ENCODE assay signal across 17 cellular contexts in the genomic region with DNA sequence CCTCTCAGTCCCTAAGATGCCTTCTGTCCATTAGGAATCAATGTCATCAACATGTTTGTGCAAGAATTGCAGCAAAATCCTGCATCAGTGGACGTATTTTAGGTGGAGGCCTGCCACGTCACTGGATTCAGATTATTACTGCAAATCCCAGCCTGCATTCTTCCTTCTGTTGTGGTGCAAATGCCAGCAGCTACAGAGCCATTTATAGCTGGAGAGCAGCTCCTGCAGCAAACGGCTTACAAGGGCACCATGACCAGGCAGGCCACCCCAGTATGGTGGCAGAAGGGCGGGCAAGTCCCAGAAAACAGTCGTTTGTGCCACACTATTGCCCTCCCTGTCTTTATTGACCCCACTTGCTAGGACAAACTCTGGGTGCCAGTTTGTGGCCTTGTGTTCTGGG.
DNase-seq lines count a peak whose midpoint lies in the region; ATAC-seq, FAIRE-seq and TF ChIP-seq lines count a peak whose summit lies in the region.
"Had no signal": no experiment of that assay in that cellular context is flagged by ENCODE, and none has a peak within 500 bp of the region (broad histone marks: within the 10 kb centered on the region; RNA-seq: fewer than 3 reads in every experiment).

No MANE protein-coding gene starts in this region.

- no peak overlapping the region for H4K8ac ChIP-seq in H1 (ENCODE audit: extremely low read depth, insufficient read depth, low read length)

- 0 out of 2 replicates have a peak overlapping the region, but pooled peaks have one; percentile 85 for H2AK5ac ChIP-seq in H1 (ENCODE audit: low read depth, low read length)

- no peak overlapping the region; the same call in 1 of the 2 replicates for H2BK20ac ChIP-seq in H1 (ENCODE audit: low read length)

- H3K18ac ChIP-seq in H1 (ENCODE audit: extremely low read depth, low read length) = peak overlapping the region; percentile 54; the same call in 1 of the 2 replicates

- no peak overlapping the region for H3K27ac Mint-ChIP-seq in activated T-cell treated with anti-CD3 and anti-CD28 coated beads, Interleukin-2, amount 50 U/mL, for 24 hours
- peak overlapping the region in 2 of 3 donors; percentile 15 to 23 for H3K27ac Mint-ChIP-seq in CD4-positive, CD25-positive, alpha-beta regulatory T cell
- no peak overlapping the region for H3K27ac Mint-ChIP-seq in activated CD4-positive, alpha-beta T cell treated with anti-CD3 and anti-CD28 coated beads, Interleukin-2, amount 10 ng/mL, durations not matched to agents 7 days and 5 days
- H3K27ac Mint-ChIP-seq: CD14-positive monocyte had no signal

- no peak for FAIRE-seq in H1 (lab: Jason Lieb, UNC)
- FAIRE-seq: GM12878, GM18507, HTR-8/SVneo had no signal

- no peak overlapping the region for H2BK12ac ChIP-seq in H1 (ENCODE audit: low read depth, low read length)

- CTCF ChIA-PET in H1 (lab: Charles Lee; ENCODE audit: partially characterized antibody) = interaction anchor here (1.0 kb wide), 1 partner anchor 19 kb away, joined by 3 read pairs; no protein-coding TSS in a partner anchor
- CTCF ChIA-PET in activated CD4-positive, alpha-beta T cell treated with anti-CD3 and anti-CD28 coated beads, Interleukin-2, amount 10 ng/mL, durations not matched to agents 7 days and 5 days (lab: Charles Lee) = interaction anchor here (0.9 to 1.0 kb wide), 2 partner anchors 13 to 15 kb away, joined by 3 read pairs; no protein-coding TSS in a partner anchor

- no peaks in the 10 kb centered on the region for H3K27me3 Mint-ChIP-seq in activated T-cell treated with anti-CD3 and anti-CD28 coated beads, Interleukin-2, amount 50 U/mL, for 24 hours
- H3K27me3 Mint-ChIP-seq in CD4-positive, CD25-positive, alpha-beta regulatory T cell = no peaks in the 10 kb centered on the region
- no peaks in the 10 kb centered on the region for H3K27me3 Mint-ChIP-seq in activated CD4-positive, alpha-beta T cell treated with anti-CD3 and anti-CD28 coated beads, Interleukin-2, amount 10 ng/mL, durations not matched to agents 7 days and 5 days

- H3K36me3 Mint-ChIP-seq in activated T-cell treated with anti-CD3 and anti-CD28 coated beads, Interleukin-2, amount 50 U/mL, for 24 hours (ENCODE audit: low read depth) = peaks cover 8% of the 10 kb centered on the region
- peaks cover 5% of the 10 kb centered on the region for H3K36me3 Mint-ChIP-seq in CD4-positive, CD25-positive, alpha-beta regulatory T cell
- peaks cover 7% of the 10 kb centered on the region for H3K36me3 Mint-ChIP-seq in activated CD4-positive, alpha-beta T cell treated with anti-CD3 and anti-CD28 coated beads, Interleukin-2, amount 10 ng/mL, durations not matched to agents 7 days and 5 days (ENCODE audit: low read depth)

- H4K20me1 ChIP-seq in H1 (replicated peaks in 1 of 2; ENCODE audit: control insufficient read depth in 1 of 2, insufficient read depth in 2 of 2, low read length in 2 of 2) = no peaks in the 10 kb centered on the region

- H3K36me3 ChIP-seq in CD4-positive, CD25-positive, alpha-beta regulatory T cell (ENCODE audit: control insufficient read depth, insufficient read depth, low read length) = no peaks in the 10 kb centered on the region
- H3K36me3 ChIP-seq in HUES48 (ENCODE audit: control insufficient read depth, insufficient read depth, low read length) (peaks cover 6% of the 10 kb centered on the region), H1 (ENCODE audit: control insufficient read depth in 2 of 4, insufficient read depth in 4 of 4, low read length in 3 of 4) (peaks cover 0 to 5% (median 0%) of the 10 kb centered on the region in 4 experiments; a peak in 2 of 8 replicates)

- no peak overlapping the region for H3K4ac ChIP-seq in H1 (replicated peaks; ENCODE audit: insufficient read length, low read depth, low read length)

- no peak for TF ChIP-seq CTCF in H1 (IDR thresholded peaks at IDR 0.05; ENCODE audit: control extremely low read depth in 1 of 3, insufficient read depth in 1 of 3, low read depth in 1 of 3, low read length in 3 of 3)

- H3K9ac ChIP-seq in HUES48 (ENCODE audit: low read depth, low read length) (no peak overlapping the region), H1 (replicated peaks in 1 of 4; ENCODE audit: extremely low read depth in 1 of 4, low read depth in 3 of 4, low read length in 3 of 4) (no peak overlapping the region; a peak in 1 of 7 replicates)
- H3K9ac ChIP-seq: GM23248 had no signal

- POLR2A ChIA-PET in H1 (lab: Charles Lee; ENCODE audit: partially characterized antibody) = interaction anchor here (0.9 to 1.2 kb wide), 2 partner anchors 12 kb away, joined by 3 to 4 read pairs; no protein-coding TSS in a partner anchor
- POLR2A ChIA-PET in activated CD4-positive, alpha-beta T cell treated with anti-CD3 and anti-CD28 coated beads, Interleukin-2, amount 10 ng/mL, durations not matched to agents 7 days and 5 days (lab: Charles Lee) = no interaction called here

- H2AFZ ChIP-seq in H1 (ENCODE audit: low read length) = no peak overlapping the region
- H2AFZ ChIP-seq: GM23248 had no signal

- H3K56ac ChIP-seq in H1 (replicated peaks; ENCODE audit: insufficient read length, low read depth, low read length) = no peak overlapping the region

- no peak for TF ChIP-seq POLR2A in H1 (IDR thresholded peaks at IDR 0.05; ENCODE audit: control extremely low read depth in 1 of 2, low read depth in 2 of 2, low read length in 2 of 2)

- no peak overlapping the region for H2BK120ac ChIP-seq in H1 (replicated peaks; ENCODE audit: low read depth, low read length)

- H2BK5ac ChIP-seq in H1 (ENCODE audit: low read depth, low read length) = no peak overlapping the region

- no peaks in the 10 kb centered on the region for H3K4me1 Mint-ChIP-seq in activated T-cell treated with anti-CD3 and anti-CD28 coated beads, Interleukin-2, amount 50 U/mL, for 24 hours (ENCODE audit: low read depth)
- H3K4me1 Mint-ChIP-seq in CD4-positive, CD25-positive, alpha-beta regulatory T cell = peaks cover 0 to 2% (median under 1%) of the 10 kb centered on the region in 4 donors
- H3K4me1 Mint-ChIP-seq in activated CD4-positive, alpha-beta T cell treated with anti-CD3 and anti-CD28 coated beads, Interleukin-2, amount 10 ng/mL, durations not matched to agents 7 days and 5 days = no peaks in the 10 kb centered on the region
- H3K4me1 Mint-ChIP-seq: CD14-positive monocyte had no signal

- H3K4me3 ChIP-seq in CD4-positive, CD25-positive, alpha-beta regulatory T cell (ENCODE audit: low read depth, low read length) = no peak overlapping the region
- H3K4me3 ChIP-seq in HUES48 (ENCODE audit: low read depth, low read length) (no peak overlapping the region), H1 (ENCODE audit: extremely low read depth in 1 of 4, insufficient read depth in 2 of 4, low read depth in 3 of 4, low read length in 4 of 4) (no peak overlapping the region)
- H3K4me3 ChIP-seq: GM12878, GM23248 had no signal

- H2BK15ac ChIP-seq in H1 (ENCODE audit: low read length) = no peak overlapping the region

- peak; percentile 14 for DNase-seq in activated T-cell treated with anti-CD3 and anti-CD28 coated beads, Interleukin-2, amount 50 U/mL, for 24 hours
- no peak for DNase-seq in activated T-cell treated with anti-CD3 and anti-CD28 coated beads, Interleukin-2, amount 50 U/mL, for 48 hours
- no peak for DNase-seq in CD4-positive, CD25-positive, alpha-beta regulatory T cell
- no peak for DNase-seq in H1 (ENCODE audit: low read depth in 1 of 2, low spot score in 2 of 2)
- DNase-seq in KG1 (lab: John Stamatoyannopoulos, UW) = no peak
- DNase-seq in activated CD4-positive, alpha-beta T cell treated with anti-CD3 and anti-CD28 coated beads, Interleukin-2, amount 10 ng/mL, durations not matched to agents 7 days and 5 days = no peak
- DNase-seq in nucleus accumbens (lab: John Stamatoyannopoulos, UW) = no peak
- DNase-seq: Calu3, DMS 273 treated with DMSO at 0.1 percent for 48 hours, GM23248, H9 had no signal

- H3K23me2 ChIP-seq in H1 (ENCODE audit: low read depth, low read length) = no peaks in the 10 kb centered on the region

- no peak for TF ChIP-seq EP300 in H1 (IDR thresholded peaks at IDR 0.05; ENCODE audit: borderline replicate concordance in 1 of 2, low read depth in 2 of 2, low read length in 2 of 2)

- no peak overlapping the region for H3K14ac ChIP-seq in H1 (ENCODE audit: insufficient read length)

- no peaks in the 10 kb centered on the region for H3K79me2 ChIP-seq in H1 (ENCODE audit: control insufficient read depth in 1 of 2, insufficient read depth in 2 of 2, low read length in 2 of 2)

- 86% methylated on average over 5 of the region's 5 CpGs; no CpG with 5 or more reads in 1 of the 2 experiments for WGBS in H1 (ENCODE audit: extremely low coverage in 1 of 2, insufficient coverage in 1 of 2, insufficient read length in 1 of 2, insufficient replicate concordance in 2 of 2, low coverage in 1 of 2, low lambda C conversion rate in 2 of 2, missing lambda C conversion rate in 1 of 2), 2 experiments

- peaks cover 4 to 11% of the 10 kb centered on the region in 2 experiments for H3K9me3 ChIP-seq in CD4-positive, CD25-positive, alpha-beta regulatory T cell (ENCODE audit: control insufficient read depth in 2 of 2, low read length in 2 of 2)
- H3K9me3 ChIP-seq in HUES48 (ENCODE audit: control insufficient read depth, insufficient read depth, low read length) = no peaks in the 10 kb centered on the region
- H3K9me3 ChIP-seq in H1 (ENCODE audit: insufficient read depth in 2 of 2, low read depth in 1 of 2, low read length in 1 of 2) = no peaks in the 10 kb centered on the region

- H3K4me2 ChIP-seq in H1 (ENCODE audit: insufficient read depth in 1 of 2, low read depth in 2 of 2, low read length in 2 of 2) = 0 out of 4 replicates have a peak overlapping the region, but pooled peaks of 1 of the 2 experiments have one; percentile 1

- H3K4me3 Mint-ChIP-seq in activated T-cell treated with anti-CD3 and anti-CD28 coated beads, Interleukin-2, amount 50 U/mL, for 24 hours = no peak overlapping the region
- H3K4me3 Mint-ChIP-seq in CD4-positive, CD25-positive, alpha-beta regulatory T cell = no peak overlapping the region
- H3K4me3 Mint-ChIP-seq in activated CD4-positive, alpha-beta T cell treated with anti-CD3 and anti-CD28 coated beads, Interleukin-2, amount 10 ng/mL, durations not matched to agents 7 days and 5 days = no peak overlapping the region
- H3K4me3 Mint-ChIP-seq: CD14-positive monocyte, H9 had no signal

- peak overlapping the region; percentile 8 for H4K91ac ChIP-seq in H1 (replicated peaks; ENCODE audit: insufficient read length, low read length)

- no peak overlapping the region for H3K23ac ChIP-seq in H1 (ENCODE audit: insufficient read length)

- no peak overlapping the region for H4K5ac ChIP-seq in H1 (ENCODE audit: insufficient read length, low read depth, low read length)

- no peak for ATAC-seq in CD4-positive, CD25-positive, alpha-beta regulatory T cell (ENCODE audit: low read depth in 2 of 2)
- ATAC-seq: GM12878 had no signal

- TF ChIP-seq RAD21 in H1 (IDR thresholded peaks at IDR 0.05 in 1 of 2, conservative IDR thresholded peaks at IDR 0.05 in 1 of 2; ENCODE audit: low read depth in 2 of 2, low read length in 2 of 2) = no peak

- no peaks in the 10 kb centered on the region for H3K4me1 ChIP-seq in CD4-positive, CD25-positive, alpha-beta regulatory T cell (ENCODE audit: control insufficient read depth, insufficient read depth, low read length, poor library complexity, severe bottlenecking)
- peaks cover 15% of the 10 kb centered on the region for H3K4me1 ChIP-seq in HUES48 (ENCODE audit: control insufficient read depth, insufficient read depth, low read length)
- H3K4me1 ChIP-seq in H1 (replicated peaks in 1 of 4; ENCODE audit: control insufficient read depth in 3 of 4, insufficient read depth in 4 of 4, low read length in 3 of 4) = peaks cover 0 to 12% (median 5%) of the 10 kb centered on the region in 4 experiments; a peak in 5 of 7 replicates

- H3K9me3 Mint-ChIP-seq in activated T-cell treated with anti-CD3 and anti-CD28 coated beads, Interleukin-2, amount 50 U/mL, for 24 hours = peaks cover 15% of the 10 kb centered on the region
- peaks cover 1 to 23% (median 10%) of the 10 kb centered on the region in 7 donors for H3K9me3 Mint-ChIP-seq in CD4-positive, CD25-positive, alpha-beta regulatory T cell
- peaks cover 16% of the 10 kb centered on the region for H3K9me3 Mint-ChIP-seq in activated CD4-positive, alpha-beta T cell treated with anti-CD3 and anti-CD28 coated beads, Interleukin-2, amount 10 ng/mL, durations not matched to agents 7 days and 5 days

- no peak overlapping the region for H3K27ac ChIP-seq in CD4-positive, CD25-positive, alpha-beta regulatory T cell (ENCODE audit: insufficient read depth, low read length, poor library complexity, severe bottlenecking)
- H3K27ac ChIP-seq in HUES48 (ENCODE audit: low read depth, low read length) (peak overlapping the region; percentile 57), H1 (ENCODE audit: low read depth, low read length) (no peak overlapping the region)
- H3K27ac ChIP-seq: 22Rv1, GM23248 had no signal

- H3K79me1 ChIP-seq in H1 (ENCODE audit: low read depth, low read length) = no peaks in the 10 kb centered on the region

- H3K27me3 ChIP-seq in CD4-positive, CD25-positive, alpha-beta regulatory T cell (ENCODE audit: control insufficient read depth, insufficient read depth, low read length) = no peaks in the 10 kb centered on the region
- no peaks in the 10 kb centered on the region for H3K27me3 ChIP-seq in HUES48 (ENCODE audit: control insufficient read depth, insufficient read depth, low read length)
- H3K27me3 ChIP-seq in H1 (replicated peaks in 1 of 4; ENCODE audit: control insufficient read depth in 3 of 4, extremely low read depth in 1 of 4, insufficient read depth in 3 of 4, low read length in 3 of 4) = peaks cover 0 to 4% (median 1%) of the 10 kb centered on the region in 4 experiments; a peak in 2 of 7 replicates

Comparison
In these comparisons a context has a peak if more than half of its experiments do, and no peak if none do; other contexts are left out.
1. H3K27ac Mint-ChIP-seq: peak in CD4-positive, CD25-positive, alpha-beta regulatory T cell (2 of 3); none in activated T-cell treated with anti-CD3 and anti-CD28 coated beads, Interleukin-2, amount 50 U/mL, for 24 hours (single experiment) and activated CD4-positive, alpha-beta T cell treated with anti-CD3 and anti-CD28 coated beads, Interleukin-2, amount 10 ng/mL, durations not matched to agents 7 days and 5 days (single experiment).